ENCODE assay signal across 8 cellular contexts in genomic region chr5:141814064-141814982, GRCh38.
A peak's percentile ranks its signal among the peaks of the same experiment; 100 is the strongest.
DNase-seq lines count a peak whose midpoint lies in the region; ATAC-seq and TF ChIP-seq lines count a peak whose summit lies in the region.

No MANE protein-coding gene starts in this region.

- no peaks in the 10 kb centered on the region for H3K4me1 ChIP-seq in psoas muscle

- WGBS in psoas muscle, 3 donors, result 39 to 46% (median 42%) methylated on average over 9 of the region's 9 CpGs

- H3K27ac ChIP-seq in 22Rv1 (no peak overlapping the region), psoas muscle (no peak overlapping the region)

- H3K27me3 ChIP-seq in psoas muscle (ENCODE audit: insufficient read depth in 3 of 3, low read length in 2 of 3), result peaks cover 0 to 36% (median 4%) of the 10 kb centered on the region in 3 donors

- peak in 1 of 4 donors; percentile 54 for ATAC-seq in psoas muscle
- ATAC-seq in GM19328 (IDR thresholded peaks at IDR 0.05; ENCODE audit: unreplicated experiment), result no peak
- no peak for ATAC-seq in HG03342 (IDR thresholded peaks at IDR 0.05; ENCODE audit: unreplicated experiment)

- TF ChIP-seq CTCF in 22Rv1 (IDR thresholded peaks at IDR 0.05), result peak; percentile 84
- peak; percentile 84 for TF ChIP-seq CTCF in GM12873 (IDR thresholded peaks at IDR 0.05; ENCODE audit: insufficient read depth, low read depth, low read length, missing control alignments)
- peak; percentile 39 for TF ChIP-seq CTCF in psoas muscle (IDR thresholded peaks at IDR 0.05)

- DNase-seq in NCI-H69 (lab: John Stamatoyannopoulos, UW) (peak; percentile 51), glomerular visceral epithelial cell (ENCODE audit: extremely low spot score) (peak; percentile 59), psoas muscle (peak in 1 of 2 donors; percentile 34)
- peak; percentile 69 to 72 for DNase-seq in activated T-cell treated with anti-CD3 and anti-CD28 coated beads, Interleukin-2, amount 50 U/mL, for 48 hours

- intact Hi-C loops in psoas muscle (cut with DNase I), result no loop called here

- no peak overlapping the region for H3K4me3 ChIP-seq in psoas muscle

- no peaks in the 10 kb centered on the region for H3K9me3 ChIP-seq in psoas muscle

- H3K36me3 ChIP-seq in psoas muscle (ENCODE audit: insufficient read depth in 1 of 2, low read depth in 1 of 2), result no peaks in the 10 kb centered on the region
